ENCODE assay signal across 17 cellular contexts in the genomic region with DNA sequence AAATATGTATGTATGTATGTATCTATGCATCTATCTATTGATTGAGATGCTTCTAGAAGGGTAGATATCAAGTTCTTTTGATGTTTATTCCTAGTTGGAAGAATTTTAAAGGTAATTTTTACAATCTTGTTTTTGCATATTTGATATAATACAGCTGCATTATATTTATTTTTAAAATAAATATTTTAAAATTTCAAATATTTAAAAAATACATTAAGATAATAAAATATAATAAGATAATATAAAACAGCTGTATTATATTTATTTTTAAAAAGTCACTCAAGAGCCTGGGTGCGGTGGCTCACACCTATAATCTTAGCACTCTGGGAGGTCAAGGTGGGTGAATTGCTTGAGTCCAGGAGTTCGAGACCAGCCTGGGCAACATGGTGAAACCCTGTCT.
DNase-seq lines count a peak whose midpoint lies in the region; ATAC-seq, FAIRE-seq and TF ChIP-seq lines count a peak whose summit lies in the region.
"Had no signal": no experiment of that assay in that cellular context is flagged by ENCODE, and none has a peak within 500 bp of the region (broad histone marks: within the 10 kb centered on the region; RNA-seq: fewer than 3 reads in every experiment).

No MANE protein-coding gene starts in this region.

- POLR2A ChIA-PET in Caco-2 (lab: Charles Lee) (no interaction called here), WTC11 (lab: Charles Lee) (no interaction called here)

- TF ChIP-seq CTCF in Caco-2 (IDR thresholded peaks at IDR 0.05; ENCODE audit: insufficient read depth in 1 of 2, low read depth in 1 of 2, low read length in 1 of 2, severe bottlenecking in 1 of 2, unreplicated experiment in 1 of 2) (no peak), WTC11 (IDR thresholded peaks at IDR 0.05) (no peak), kidney (IDR thresholded peaks at IDR 0.05; ENCODE audit: borderline replicate concordance, extremely low read depth, insufficient read depth) (no peak)

- intact Hi-C loops in Caco-2 (cut with micrococcal nuclease; ENCODE audit: unreplicated experiment): loop anchor here (10.0 kb wide), 1 partner anchor 60 kb away; no protein-coding TSS in a partner anchor
- intact Hi-C loops in kidney (cut with DNase I): no loop called here

- H3K27me3 Mint-ChIP-seq in Caco-2 (ENCODE audit: insufficient read depth, unreplicated experiment): no peaks in the 10 kb centered on the region
- H3K27me3 Mint-ChIP-seq in WTC11 (ENCODE audit: low read depth): no peaks in the 10 kb centered on the region
- H3K27me3 Mint-ChIP-seq: CD4-positive, alpha-beta memory T cell had no signal

- peak; percentile 19 for FAIRE-seq in kidney (lab: Jason Lieb, UNC)
- FAIRE-seq: D721Med, GM12878 had no signal

- H3K27ac Mint-ChIP-seq in Caco-2 (ENCODE audit: unreplicated experiment) (peak overlapping the region; percentile 56), WTC11 (no peak overlapping the region)
- H3K27ac Mint-ChIP-seq: GM23338, H9 had no signal

- H3K4me3 Mint-ChIP-seq in Caco-2 (ENCODE audit: unreplicated experiment): no peak overlapping the region
- no peak overlapping the region for H3K4me3 Mint-ChIP-seq in WTC11
- H3K4me3 Mint-ChIP-seq: CD4-positive, alpha-beta memory T cell; GM23338; H9 had no signal

- no peak for ATAC-seq in WTC11
- ATAC-seq in HG03520 (IDR thresholded peaks at IDR 0.05; ENCODE audit: unreplicated experiment): no peak
- ATAC-seq in HG03196 (IDR thresholded peaks at IDR 0.05; ENCODE audit: unreplicated experiment): no peak
- ATAC-seq: GM12878, GM23338, HCT116 had no signal

- peaks cover 10% of the 10 kb centered on the region for H3K4me1 ChIP-seq in Caco-2
- H3K4me1 ChIP-seq in kidney (ENCODE audit: control insufficient read depth in 1 of 2, insufficient read depth in 1 of 2, low read depth in 1 of 2, low read length in 2 of 2): peaks cover 0 to 11% of the 10 kb centered on the region in 2 donors

- H3K9ac ChIP-seq in kidney (ENCODE audit: low read length in 2 of 2): no peak overlapping the region

- H3K4me3 ChIP-seq in Caco-2 (ENCODE audit: low read depth, low read length) (no peak overlapping the region), kidney (ENCODE audit: low read length in 2 of 2) (no peak overlapping the region)
- H3K4me3 ChIP-seq: GM12878, GM23338 had no signal

- H3K36me3 ChIP-seq in Caco-2 (ENCODE audit: control insufficient read depth, insufficient read depth, low read length) (no peaks in the 10 kb centered on the region), kidney (ENCODE audit: control insufficient read depth in 1 of 2, insufficient read depth in 2 of 2, low read length in 2 of 2) (no peaks in the 10 kb centered on the region)

- peaks cover 12% of the 10 kb centered on the region for H3K4me1 Mint-ChIP-seq in Caco-2 (ENCODE audit: low read depth, unreplicated experiment)
- H3K4me1 Mint-ChIP-seq in WTC11: peaks cover 21% of the 10 kb centered on the region

- no peaks in the 10 kb centered on the region for H3K9me3 ChIP-seq in Caco-2
- H3K9me3 ChIP-seq in kidney (ENCODE audit: control insufficient read depth in 1 of 2, low read length in 2 of 2): no peaks in the 10 kb centered on the region

- H3K36me3 Mint-ChIP-seq in Caco-2 (ENCODE audit: insufficient read depth, unreplicated experiment): no peaks in the 10 kb centered on the region
- H3K36me3 Mint-ChIP-seq in WTC11: no peaks in the 10 kb centered on the region
- H3K36me3 Mint-ChIP-seq: CD4-positive, alpha-beta memory T cell had no signal

- H3K27me3 ChIP-seq in Caco-2 (replicated peaks; ENCODE audit: control insufficient read depth, insufficient read depth, low read length): no peaks in the 10 kb centered on the region

- no peaks in the 10 kb centered on the region for H3K9me3 Mint-ChIP-seq in Caco-2 (ENCODE audit: unreplicated experiment)
- no peaks in the 10 kb centered on the region for H3K9me3 Mint-ChIP-seq in WTC11
- H3K9me3 Mint-ChIP-seq: CD4-positive, alpha-beta memory T cell; GM23338; H9 had no signal

- H3K27ac ChIP-seq in kidney (ENCODE audit: low read depth in 2 of 2, low read length in 2 of 2): no peak overlapping the region

- no TSS peak for BruUV-seq in Caco-2 (replicated peaks; lab: Mats Ljungman, UMichigan)

- DNase-seq in Caco-2 (no peak), WTC11 (ENCODE audit: low spot score) (no peak), kidney (no peak), DMS 273 treated with DMSO at 0.1 percent for 48 hours (lab: John Stamatoyannopoulos, UW) (no peak)
- DNase-seq: 8988T; C1 segment of cervical spinal cord; CD4-positive, alpha-beta memory T cell; COR-L47; DMS53; DMS79 treated with DMSO at 0.1 percent for 48 hours; H9 had no signal

- CTCF ChIA-PET in Caco-2 (lab: Charles Lee): no interaction called here
- CTCF ChIA-PET in WTC11 (lab: Charles Lee): no interaction called here

TF ChIP-seq in WTC11, 78 proteins besides CTCF, POLR2A, EP300 and RAD21:
- TF ChIP-seq HMGA2 (CRISPR knock-in tag; IDR thresholded peaks at IDR 0.05) (peak; percentile 94), ZNF416 (CRISPR knock-in tag; IDR thresholded peaks at IDR 0.05) (no peak), FOXP1 (CRISPR knock-in tag; IDR thresholded peaks at IDR 0.05; ENCODE audit: borderline replicate concordance) (no peak)
TF ChIP-seq in WTC11: peak in this region for 1.
